In the genomic region with DNA sequence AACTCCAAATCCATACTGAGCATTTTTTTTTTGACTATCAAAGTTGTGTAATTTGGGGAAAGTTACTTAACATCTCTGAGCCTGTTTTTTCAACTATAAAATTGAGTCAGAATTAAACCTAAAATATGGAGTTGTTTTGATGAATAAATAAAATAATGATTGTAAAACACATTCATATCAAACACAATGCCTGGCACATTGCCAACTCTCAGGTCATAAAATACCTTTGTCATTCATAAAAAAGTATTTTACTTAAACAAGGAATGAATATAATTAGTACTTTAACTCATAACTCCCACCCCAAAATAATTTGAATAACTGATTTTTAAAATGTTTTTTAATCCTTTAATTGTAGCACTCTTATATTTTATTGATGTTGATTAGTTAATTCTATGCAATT, we compare ENCODE assay signal across 25 cellular contexts. TPM values are rescaled to one million over a fixed set of nuclear protein-coding genes. Genes with fewer than 3 reads are reported as not detected.
DNase-seq lines count a peak whose midpoint lies in the region; ATAC-seq, FAIRE-seq and TF ChIP-seq lines count a peak whose summit lies in the region.
"Had no signal": no experiment of that assay in that cellular context is flagged by ENCODE, and none has a peak within 500 bp of the region (broad histone marks: within the 10 kb centered on the region; RNA-seq: fewer than 3 reads in every experiment).

No MANE protein-coding gene starts in this region.

- BruUV-seq in GM12878 (replicated peaks; lab: Mats Ljungman, UMichigan): no TSS peak

- H3K27ac ChIP-seq in GM12878 (ENCODE audit: control insufficient read depth, insufficient read depth): no peak overlapping the region
- H3K27ac ChIP-seq: Peyer's patch, SJSA1 had no signal

- H3K36me3 Mint-ChIP-seq in activated naive CD4-positive, alpha-beta T cell treated with anti-CD3 and anti-CD28 coated beads for 36 hours (ENCODE audit: low read depth): peaks cover 3% of the 10 kb centered on the region
- peaks cover 4% of the 10 kb centered on the region for H3K36me3 Mint-ChIP-seq in activated naive CD4-positive, alpha-beta T cell treated with anti-CD3 and anti-CD28 coated beads, Interleukin-2, amount 10 ng/mL, durations not matched to agents 7 days and 5 days
- no peaks in the 10 kb centered on the region for H3K36me3 Mint-ChIP-seq in activated T-helper 17 cell treated with anti-CD3 and anti-CD28 coated beads, Interleukin-2, amount 50 U/mL, for 72 hours (ENCODE audit: low read depth)

- H3K4me2 ChIP-seq in GM12878 (ENCODE audit: control insufficient read depth, insufficient read depth): no peak overlapping the region

- no peaks in the 10 kb centered on the region; the same call in 2 of the 3 replicates for H3K9me3 ChIP-seq in GM12878 (replicated peaks; ENCODE audit: control insufficient read depth, insufficient read depth, low read length)
- H3K9me3 ChIP-seq: BE2C, Peyer's patch, SJSA1 had no signal

- no peak overlapping the region for H3K9ac ChIP-seq in GM12878 (ENCODE audit: control insufficient read depth, insufficient read depth, low read length)

- CTCF ChIA-PET in activated naive CD4-positive, alpha-beta T cell treated with anti-CD3 and anti-CD28 coated beads for 36 hours (lab: Charles Lee): no interaction called here
- CTCF ChIA-PET in activated naive CD4-positive, alpha-beta T cell treated with anti-CD3 and anti-CD28 coated beads, Interleukin-2, amount 10 ng/mL, durations not matched to agents 7 days and 5 days (lab: Charles Lee): no interaction called here
- CTCF ChIA-PET in GM12878 (lab: Yijun Ruan, JAX): no interaction called here

- H3K36me3 ChIP-seq in GM12878 (ENCODE audit: control insufficient read depth in 2 of 2, insufficient read depth in 2 of 2, low read length in 1 of 2): no peaks in the 10 kb centered on the region
- H3K36me3 ChIP-seq: BE2C, Peyer's patch, SJSA1 had no signal

- no peak for TF ChIP-seq RAD21 in GM12878 (IDR thresholded peaks at IDR 0.05; ENCODE audit: insufficient read depth, low read depth, low read length)

- no peak for TF ChIP-seq POLR2A in GM12878 (IDR thresholded peaks at IDR 0.05; ENCODE audit: low read depth, low read length)

- ATAC-seq in GM12878 (no peak), HG03571 (IDR thresholded peaks at IDR 0.05; ENCODE audit: unreplicated experiment) (no peak)
- ATAC-seq in activated T-helper 17 cell treated with anti-CD3 and anti-CD28 coated beads, Interleukin-2, amount 50 U/mL, for 72 hours (replicated peaks): no peak
- ATAC-seq: HepG2, Right ventricle myocardium inferior had no signal

- RAD21 ChIA-PET in GM12878 (lab: Charles Lee; ENCODE audit: unreplicated experiment): interaction anchor here (1.0 to 5.9 kb wide), 3 partner anchors 25 to 62 kb away, joined by 3 to 43 read pairs (median 7); no protein-coding TSS in a partner anchor

- peak; percentile 25 for DNase-seq in activated naive CD4-positive, alpha-beta T cell treated with anti-CD3 and anti-CD28 coated beads for 36 hours
- no peak for DNase-seq in activated naive CD4-positive, alpha-beta T cell treated with anti-CD3 and anti-CD28 coated beads, Interleukin-2, amount 10 ng/mL, durations not matched to agents 7 days and 5 days
- no peak for DNase-seq in Jurkat, Clone E6-1 (ENCODE audit: low read depth, low spot score)
- DNase-seq in GM12878 (ENCODE audit: low read depth, low spot score) (no peak), NCI-H2107 treated with DMSO at 0.1 percent for 48 hours (lab: John Stamatoyannopoulos, UW; ENCODE audit: unreplicated experiment) (no peak)
- DNase-seq: BE2C; CD4-positive, alpha-beta T cell; COR-L47; DMS153; KG1; NCI-H1048; NCI-H1417 treated with DMSO at 0.1 percent for 48 hours; NCI-H187; NCI-H2227 treated with DMSO at 0.1 percent for 48 hours; NCI-H510A; NK-92 treated with Interleukin-12 subunit alpha and Interleukin-12 subunit beta, amount 100 ng/mL, for 24 hours; T-helper 1 cell had no signal

- no peaks in the 10 kb centered on the region for H3K9me3 Mint-ChIP-seq in activated naive CD4-positive, alpha-beta T cell treated with anti-CD3 and anti-CD28 coated beads for 36 hours
- H3K9me3 Mint-ChIP-seq in activated naive CD4-positive, alpha-beta T cell treated with anti-CD3 and anti-CD28 coated beads, Interleukin-2, amount 10 ng/mL, durations not matched to agents 7 days and 5 days: no peaks in the 10 kb centered on the region
- H3K9me3 Mint-ChIP-seq in activated T-helper 17 cell treated with anti-CD3 and anti-CD28 coated beads, Interleukin-2, amount 50 U/mL, for 72 hours: no peaks in the 10 kb centered on the region
- H3K9me3 Mint-ChIP-seq: CD4-positive, alpha-beta T cell had no signal

- H3K79me2 ChIP-seq in GM12878 (ENCODE audit: control insufficient read depth, insufficient read depth, low read length): peaks cover 2% of the 10 kb centered on the region; the same call in 1 of the 2 replicates

- POLR2A ChIA-PET in GM12878 (lab: Charles Lee): interaction anchor here (0.8 kb wide), 1 partner anchor 15 kb away, joined by 3 read pairs; no protein-coding TSS in a partner anchor

- H4K20me1 ChIP-seq in GM12878 (ENCODE audit: control insufficient read depth, insufficient read depth): no peaks in the 10 kb centered on the region

- no peak for FAIRE-seq in GM12878 (lab: Jason Lieb, UNC)
- FAIRE-seq: H1, HepG2 had no signal

- peak overlapping the region; percentile 45 for H3K4me3 ChIP-seq in Jurkat, Clone E6-1 (ENCODE audit: low read length)
- H3K4me3 ChIP-seq in GM12878: no peak overlapping the region
- H3K4me3 ChIP-seq: Peyer's patch, SJSA1 had no signal

- no peak overlapping the region for H2AFZ ChIP-seq in GM12878 (ENCODE audit: control insufficient read depth, low read depth, low read length)

- no peak overlapping the region for H3K27ac Mint-ChIP-seq in activated naive CD4-positive, alpha-beta T cell treated with anti-CD3 and anti-CD28 coated beads for 36 hours
- no peak overlapping the region for H3K27ac Mint-ChIP-seq in activated naive CD4-positive, alpha-beta T cell treated with anti-CD3 and anti-CD28 coated beads, Interleukin-2, amount 10 ng/mL, durations not matched to agents 7 days and 5 days
- no peak overlapping the region for H3K27ac Mint-ChIP-seq in activated T-helper 17 cell treated with anti-CD3 and anti-CD28 coated beads, Interleukin-2, amount 50 U/mL, for 72 hours
- H3K27ac Mint-ChIP-seq: CD4-positive, alpha-beta T cell had no signal

- intact Hi-C loops in activated naive CD4-positive, alpha-beta T cell treated with anti-CD3 and anti-CD28 coated beads for 36 hours (cut with micrococcal nuclease): no loop called here
- intact Hi-C loops in GM12878 (cut with micrococcal nuclease; ENCODE audit: unreplicated experiment): no loop called here

- in situ Hi-C loops in GM12878 (cut with MboI): no loop called here

- TF ChIP-seq CTCF in GM12878 (IDR thresholded peaks at IDR 0.05 in 2 of 3, conservative IDR thresholded peaks at IDR 0.05 in 1 of 3; ENCODE audit: control insufficient read depth in 2 of 3, extremely low read depth in 1 of 3, insufficient read depth in 1 of 3, low read depth in 3 of 3, low read length in 3 of 3): no peak

- SMC1A ChIA-PET in GM12878 (lab: Charles Lee; ENCODE audit: uncharacterized antibody, unreplicated experiment): interaction anchor here (0.8 to 8.9 kb wide), 7 partner anchors 10 to 42 kb away, joined by 3 to 128 read pairs (median 4); no protein-coding TSS in a partner anchor

- peaks cover 41% of the 10 kb centered on the region for H3K4me1 Mint-ChIP-seq in activated naive CD4-positive, alpha-beta T cell treated with anti-CD3 and anti-CD28 coated beads for 36 hours (ENCODE audit: low read depth)
- H3K4me1 Mint-ChIP-seq in activated naive CD4-positive, alpha-beta T cell treated with anti-CD3 and anti-CD28 coated beads, Interleukin-2, amount 10 ng/mL, durations not matched to agents 7 days and 5 days: peaks cover 33% of the 10 kb centered on the region
- peaks cover 10% of the 10 kb centered on the region for H3K4me1 Mint-ChIP-seq in activated T-helper 17 cell treated with anti-CD3 and anti-CD28 coated beads, Interleukin-2, amount 50 U/mL, for 72 hours

- no peaks in the 10 kb centered on the region for H3K27me3 Mint-ChIP-seq in activated naive CD4-positive, alpha-beta T cell treated with anti-CD3 and anti-CD28 coated beads for 36 hours (ENCODE audit: low read depth)
- no peaks in the 10 kb centered on the region for H3K27me3 Mint-ChIP-seq in activated naive CD4-positive, alpha-beta T cell treated with anti-CD3 and anti-CD28 coated beads, Interleukin-2, amount 10 ng/mL, durations not matched to agents 7 days and 5 days
- H3K27me3 Mint-ChIP-seq in activated T-helper 17 cell treated with anti-CD3 and anti-CD28 coated beads, Interleukin-2, amount 50 U/mL, for 72 hours: no peaks in the 10 kb centered on the region
- H3K27me3 Mint-ChIP-seq: CD4-positive, alpha-beta T cell had no signal

- no peak overlapping the region for H3K4me3 Mint-ChIP-seq in activated naive CD4-positive, alpha-beta T cell treated with anti-CD3 and anti-CD28 coated beads for 36 hours
- no peak overlapping the region for H3K4me3 Mint-ChIP-seq in activated naive CD4-positive, alpha-beta T cell treated with anti-CD3 and anti-CD28 coated beads, Interleukin-2, amount 10 ng/mL, durations not matched to agents 7 days and 5 days
- H3K4me3 Mint-ChIP-seq in activated T-helper 17 cell treated with anti-CD3 and anti-CD28 coated beads, Interleukin-2, amount 50 U/mL, for 72 hours: no peak overlapping the region
- H3K4me3 Mint-ChIP-seq: CD4-positive, alpha-beta T cell had no signal

- no peaks in the 10 kb centered on the region for H3K27me3 ChIP-seq in GM12878 (replicated peaks in 1 of 2; ENCODE audit: control insufficient read depth in 2 of 2, insufficient read depth in 2 of 2, low read length in 1 of 2)
- H3K27me3 ChIP-seq: BE2C, Peyer's patch, SJSA1 had no signal

- H3K4me1 ChIP-seq in GM12878 (ENCODE audit: control insufficient read depth, insufficient read depth, low read length): peaks cover 13% of the 10 kb centered on the region; the same call in 1 of the 2 replicates
- H3K4me1 ChIP-seq: BE2C, Peyer's patch, SJSA1 had no signal

- TF ChIP-seq EP300 in GM12878 (IDR thresholded peaks at IDR 0.05; ENCODE audit: borderline replicate concordance in 1 of 2, control insufficient read depth in 1 of 2, low read depth in 2 of 2, low read length in 2 of 2): no peak

RNA-seq across cellular contexts. Expression of gene GPR174, which starts 3.8 kb away (rescaled TPM):
- 1 to 10 TPM; 9.0 TPM for total RNA-seq in activated naive CD4-positive, alpha-beta T cell treated with anti-CD3 and anti-CD28 coated beads for 36 hours
- polyA plus RNA-seq in Jurkat, Clone E6-1 (2012; ENCODE audit: insufficient read depth, insufficient read length): 29.5 TPM
- 163 and 164 TPM in 2 replicates for total RNA-seq in GM12878 (2013; cell fraction: nucleolus; rRNA removed)
- 6.6 and 7.7 TPM in 2 replicates for total RNA-seq in GM12878 (2014; rRNA removed)
- 6.4 and 7.4 TPM in 2 replicates for total RNA-seq in GM12878 (2014; rRNA removed; fragmentation: Illumina TruSeq; extraction: Trizol)
- 5.5 and 5.7 TPM in 2 replicates for total RNA-seq in GM12878 (2021)
- 4.6 TPM for polyA plus RNA-seq in GM12878 (2011; ENCODE audit: low read depth)
- 116 and 118 TPM in 2 replicates for polyA plus RNA-seq in GM12878 (2011; rRNA removed)
- polyA plus RNA-seq in GM12878 (2011; cell fraction: cytosol; rRNA removed): 68.1 and 86.2 TPM in 2 replicates
- polyA plus RNA-seq in GM12878 (2011; cell fraction: nucleus; rRNA removed): 84.7 and 106 TPM in 2 replicates
- 3.7 and 3.9 TPM in 2 replicates for polyA plus RNA-seq in GM12878 (2012)
- 6.8 and 7.4 TPM in 2 replicates for polyA plus RNA-seq in GM12878 (2014; fragmentation: Illumina TruSeq; extraction: Trizol)
- 1 to 10 TPM; 1.2 to 1.3 TPM for polyA plus RNA-seq in GM12878 (2014; fragmentation: Nextera tagmentation; extraction: Ambion mirVana)
- 4.1 and 5.2 TPM in 2 replicates for polyA plus RNA-seq in GM12878 (2014; rRNA removed)
- 1 to 10 TPM; 2.5 to 2.9 TPM for polyA plus RNA-seq in GM12878 (2016; fragmentation: Nextera tagmentation; extraction: Ambion mirVana)
- 406 and 510 TPM in 2 replicates for polyA minus RNA-seq in GM12878 (2011; rRNA and poly(A)+ RNA removed)
- 58.7 and 63.0 TPM in 2 replicates for polyA minus RNA-seq in GM12878 (2011; cell fraction: cytosol; rRNA and poly(A)+ RNA removed)
- 182 and 202 TPM in 2 replicates for polyA minus RNA-seq in GM12878 (2011; cell fraction: nucleus; rRNA and poly(A)+ RNA removed)
- 10 to 100 TPM in 1 of 2 donors, 1 to 10 TPM in 1; 8.6 to 21.3 TPM for total RNA-seq in activated T-helper 17 cell treated with anti-CD3 and anti-CD28 coated beads, Interleukin-2, amount 50 U/mL, for 72 hours
- total RNA-seq: G401, H1, HepG2, SJSA1 had no signal
- polyA plus RNA-seq: H1, HepG2 had no signal
